In the genomic region with DNA sequence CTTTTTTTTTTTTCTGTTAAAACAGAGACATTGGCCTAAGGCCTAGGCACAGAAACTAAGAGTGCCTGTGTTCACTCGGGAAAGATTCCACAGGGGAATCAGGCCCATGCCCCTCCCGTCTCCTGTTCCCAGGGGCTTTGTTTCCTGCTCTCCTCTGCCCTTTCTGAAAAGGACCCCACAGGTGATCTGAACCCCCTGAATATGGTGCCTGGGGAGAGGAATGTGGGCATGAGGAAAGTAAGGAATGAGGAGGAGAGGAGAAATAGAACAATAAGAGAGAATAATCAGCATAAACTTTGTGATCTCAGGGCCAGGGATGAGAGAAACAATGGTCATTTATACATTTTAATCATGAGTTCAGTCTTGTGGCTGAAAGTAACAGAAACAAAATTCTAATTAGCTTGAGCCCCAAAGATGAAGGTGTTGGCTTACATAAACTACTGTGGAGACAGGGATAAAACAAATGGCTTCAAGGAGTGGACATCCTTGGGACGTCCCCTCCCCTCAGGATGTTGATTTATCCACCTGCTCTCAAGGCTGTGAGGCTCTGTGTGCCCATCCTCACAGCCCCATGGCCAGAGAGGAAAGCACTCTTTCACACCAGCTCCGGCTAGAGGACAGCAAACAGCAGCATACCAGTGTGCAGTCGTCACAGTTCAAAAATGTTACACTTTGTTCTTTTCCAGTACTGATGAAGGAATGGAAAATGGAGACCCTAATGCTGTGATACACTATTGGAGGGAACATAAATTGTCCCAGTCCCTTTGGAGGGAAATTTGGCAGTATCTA, we compare ENCODE assay signal across 14 cellular contexts. TPM values are rescaled to one million over a fixed set of nuclear protein-coding genes. Genes with fewer than 3 reads are reported as not detected.
DNase-seq lines count a peak whose midpoint lies in the region; ATAC-seq and TF ChIP-seq lines count a peak whose summit lies in the region.
"Had no signal": no experiment of that assay in that cellular context is flagged by ENCODE, and none has a peak within 500 bp of the region (broad histone marks: within the 10 kb centered on the region; RNA-seq: fewer than 3 reads in every experiment).

No MANE protein-coding gene starts in this region.

- ATAC-seq in GM23338: peak; percentile 24
- ATAC-seq: stimulated activated naive CD8-positive, alpha-beta T cell treated with anti-CD3 and anti-CD28 coated beads, Interleukin-15, amount 100 ng/mL, for 72 hours; T-helper 17 cell had no signal

- peaks cover 39% of the 10 kb centered on the region for H3K4me1 Mint-ChIP-seq in GM23338

- H2AFZ ChIP-seq in GM23338: peak overlapping the region; percentile 44; the same call in 1 of the 2 replicates
- H2AFZ ChIP-seq in smooth muscle cell (ENCODE audit: low read depth): peak overlapping the region; percentile 16

- H4K20me1 ChIP-seq in GM23338 (replicated peaks; ENCODE audit: insufficient read depth) (no peaks in the 10 kb centered on the region), smooth muscle cell (ENCODE audit: low read depth) (no peaks in the 10 kb centered on the region)

- H3K4me2 ChIP-seq in GM23338 (peak overlapping the region; percentile 9; the same call in 1 of the 2 replicates), smooth muscle cell (no peak overlapping the region)

- no peaks in the 10 kb centered on the region for H3K36me3 ChIP-seq in GM23338 (ENCODE audit: insufficient read depth)
- no peaks in the 10 kb centered on the region for H3K36me3 ChIP-seq in smooth muscle cell (ENCODE audit: low read depth)
- no peaks in the 10 kb centered on the region for H3K36me3 ChIP-seq in BE2C

- no peaks in the 10 kb centered on the region for H3K9me3 ChIP-seq in smooth muscle cell (replicated peaks; ENCODE audit: low read depth)
- H3K9me3 ChIP-seq in BE2C: no peaks in the 10 kb centered on the region

- DNase-seq in GM23338 (ENCODE audit: low spot score) (no peak), cardiac fibroblast (ENCODE audit: low read depth in 2 of 2) (peak; percentile 66 to 75), kidney glomerular epithelial cell (lab: John Stamatoyannopoulos, UW) (peak; percentile 52), smooth muscle cell (lab: John Stamatoyannopoulos, UW; ENCODE audit: unreplicated experiment) (no peak), GDM1 (lab: John Stamatoyannopoulos, UW) (no peak), NCI-H2196 treated with DMSO at 0.1 percent for 48 hours (lab: John Stamatoyannopoulos, UW; ENCODE audit: unreplicated experiment) (no peak), BE2C (no peak), cerebellar nuclear complex (lab: John Stamatoyannopoulos, UW) (no peak)
- DNase-seq: activated CD8-positive, alpha-beta memory T cell treated with anti-CD3 and anti-CD28 coated beads, Interleukin-2, amount 50 U/mL, for 4 hours; CD4-positive, alpha-beta memory T cell; Karpas-422; mesendoderm; stimulated activated naive CD8-positive, alpha-beta T cell treated with anti-CD3 and anti-CD28 coated beads, Interleukin-15, amount 100 ng/mL, for 72 hours; T-helper 17 cell had no signal

- H3K4me3 ChIP-seq in GM23338 (no peak overlapping the region), cardiac fibroblast (replicated peaks in 1 of 2; ENCODE audit: low read depth in 2 of 2, low read length in 2 of 2) (no peak overlapping the region), smooth muscle cell (no peak overlapping the region), BE2C (ENCODE audit: low read depth, low read length) (no peak overlapping the region)

- WGBS in smooth muscle cell (ENCODE audit: low lambda C conversion rate): 67% methylated on average over 5 of the region's 5 CpGs

- no peak overlapping the region for H3K27ac ChIP-seq in GM23338 (ENCODE audit: low read depth)
- H3K27ac ChIP-seq in smooth muscle cell (ENCODE audit: low read depth): no peak overlapping the region

- H3F3A ChIP-seq in GM23338 (replicated peaks; ENCODE audit: low read depth) (no peaks in the 10 kb centered on the region), smooth muscle cell (ENCODE audit: low read depth) (no peaks in the 10 kb centered on the region)

- H3K79me2 ChIP-seq in GM23338 (replicated peaks; ENCODE audit: insufficient read depth) (no peaks in the 10 kb centered on the region), smooth muscle cell (ENCODE audit: low read depth) (no peaks in the 10 kb centered on the region)

- H3K4me1 ChIP-seq in GM23338 (ENCODE audit: insufficient read depth) (peaks cover 17% of the 10 kb centered on the region), smooth muscle cell (ENCODE audit: low read depth) (peaks cover 12% of the 10 kb centered on the region), BE2C (peaks cover 11% of the 10 kb centered on the region)

- TF ChIP-seq CTCF in GM23338 (conservative IDR thresholded peaks at IDR 0.05; ENCODE audit: low read depth in 2 of 2) (no peak), cardiac fibroblast (IDR thresholded peaks at IDR 0.05; ENCODE audit: low read depth, low read length) (no peak), smooth muscle cell (IDR thresholded peaks at IDR 0.05; ENCODE audit: borderline replicate concordance, insufficient read depth, poor library complexity, severe bottlenecking) (no peak), BE2C (IDR thresholded peaks at IDR 0.05; ENCODE audit: low read depth, low read length) (no peak)

- no peaks in the 10 kb centered on the region for H3K9me3 Mint-ChIP-seq in GM23338
- H3K9me3 Mint-ChIP-seq: CD4-positive, alpha-beta memory T cell; stimulated activated naive CD8-positive, alpha-beta T cell treated with anti-CD3 and anti-CD28 coated beads, Interleukin-15, amount 100 ng/mL, for 72 hours had no signal

- H3K27ac Mint-ChIP-seq in GM23338: peak overlapping the region; percentile 19
- H3K27ac Mint-ChIP-seq: stimulated activated naive CD8-positive, alpha-beta T cell treated with anti-CD3 and anti-CD28 coated beads, Interleukin-15, amount 100 ng/mL, for 72 hours; T-helper 17 cell had no signal

- peak overlapping the region; percentile 0; the same call in 1 of the 3 replicates for H3K4me3 Mint-ChIP-seq in GM23338
- H3K4me3 Mint-ChIP-seq: CD4-positive, alpha-beta memory T cell; stimulated activated naive CD8-positive, alpha-beta T cell treated with anti-CD3 and anti-CD28 coated beads, Interleukin-15, amount 100 ng/mL, for 72 hours; T-helper 17 cell had no signal

- H3K27me3 Mint-ChIP-seq in GM23338 (ENCODE audit: insufficient read depth, low read depth, poor library complexity): peaks cover 3% of the 10 kb centered on the region

- H3K27me3 ChIP-seq in GM23338 (ENCODE audit: insufficient read depth): no peaks in the 10 kb centered on the region
- no peaks in the 10 kb centered on the region for H3K27me3 ChIP-seq in smooth muscle cell (ENCODE audit: low read depth)
- H3K27me3 ChIP-seq in BE2C: no peaks in the 10 kb centered on the region

- H3K9ac ChIP-seq in smooth muscle cell (ENCODE audit: low read depth): no peak overlapping the region

- no peaks in the 10 kb centered on the region for H3K9me2 ChIP-seq in GM23338 (ENCODE audit: insufficient read depth)

- H3K36me3 Mint-ChIP-seq in GM23338 (ENCODE audit: low read depth): no peaks in the 10 kb centered on the region
- H3K36me3 Mint-ChIP-seq: CD4-positive, alpha-beta memory T cell had no signal

TF ChIP-seq in GM23338, 12 proteins besides CTCF, POLR2A, EP300 and RAD21 (continues in another document):
- no peak for TF ChIP-seq CREB1 (CRISPR knock-in tag; IDR thresholded peaks at IDR 0.05; ENCODE audit: low read depth)
- TF ChIP-seq JUNB (IDR thresholded peaks at IDR 0.05; ENCODE audit: unreplicated experiment): no peak
- no peak for TF ChIP-seq EZH2phosphoT487 (IDR thresholded peaks at IDR 0.05; ENCODE audit: unreplicated experiment)
- TF ChIP-seq STAT1 (IDR thresholded peaks at IDR 0.05; ENCODE audit: unreplicated experiment): no peak
- TF ChIP-seq, protein P1, sequence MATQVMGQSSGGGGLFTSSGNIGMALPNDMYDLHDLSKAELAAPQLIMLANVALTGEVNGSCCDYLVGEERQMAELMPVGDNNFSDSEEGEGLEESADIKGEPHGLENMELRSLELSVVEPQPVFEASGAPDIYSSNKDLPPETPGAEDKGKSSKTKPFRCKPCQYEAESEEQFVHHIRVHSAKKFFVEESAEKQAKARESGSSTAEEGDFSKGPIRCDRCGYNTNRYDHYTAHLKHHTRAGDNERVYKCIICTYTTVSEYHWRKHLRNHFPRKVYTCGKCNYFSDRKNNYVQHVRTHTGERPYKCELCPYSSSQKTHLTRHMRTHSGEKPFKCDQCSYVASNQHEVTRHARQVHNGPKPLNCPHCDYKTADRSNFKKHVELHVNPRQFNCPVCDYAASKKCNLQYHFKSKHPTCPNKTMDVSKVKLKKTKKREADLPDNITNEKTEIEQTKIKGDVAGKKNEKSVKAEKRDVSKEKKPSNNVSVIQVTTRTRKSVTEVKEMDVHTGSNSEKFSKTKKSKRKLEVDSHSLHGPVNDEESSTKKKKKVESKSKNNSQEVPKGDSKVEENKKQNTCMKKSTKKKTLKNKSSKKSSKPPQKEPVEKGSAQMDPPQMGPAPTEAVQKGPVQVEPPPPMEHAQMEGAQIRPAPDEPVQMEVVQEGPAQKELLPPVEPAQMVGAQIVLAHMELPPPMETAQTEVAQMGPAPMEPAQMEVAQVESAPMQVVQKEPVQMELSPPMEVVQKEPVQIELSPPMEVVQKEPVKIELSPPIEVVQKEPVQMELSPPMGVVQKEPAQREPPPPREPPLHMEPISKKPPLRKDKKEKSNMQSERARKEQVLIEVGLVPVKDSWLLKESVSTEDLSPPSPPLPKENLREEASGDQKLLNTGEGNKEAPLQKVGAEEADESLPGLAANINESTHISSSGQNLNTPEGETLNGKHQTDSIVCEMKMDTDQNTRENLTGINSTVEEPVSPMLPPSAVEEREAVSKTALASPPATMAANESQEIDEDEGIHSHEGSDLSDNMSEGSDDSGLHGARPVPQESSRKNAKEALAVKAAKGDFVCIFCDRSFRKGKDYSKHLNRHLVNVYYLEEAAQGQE (IDR thresholded peaks at IDR 0.05; ENCODE audit: unreplicated experiment): no peak
- no peak for TF ChIP-seq NANOG (IDR thresholded peaks at IDR 0.05; ENCODE audit: borderline replicate concordance)
- TF ChIP-seq, protein P2, sequence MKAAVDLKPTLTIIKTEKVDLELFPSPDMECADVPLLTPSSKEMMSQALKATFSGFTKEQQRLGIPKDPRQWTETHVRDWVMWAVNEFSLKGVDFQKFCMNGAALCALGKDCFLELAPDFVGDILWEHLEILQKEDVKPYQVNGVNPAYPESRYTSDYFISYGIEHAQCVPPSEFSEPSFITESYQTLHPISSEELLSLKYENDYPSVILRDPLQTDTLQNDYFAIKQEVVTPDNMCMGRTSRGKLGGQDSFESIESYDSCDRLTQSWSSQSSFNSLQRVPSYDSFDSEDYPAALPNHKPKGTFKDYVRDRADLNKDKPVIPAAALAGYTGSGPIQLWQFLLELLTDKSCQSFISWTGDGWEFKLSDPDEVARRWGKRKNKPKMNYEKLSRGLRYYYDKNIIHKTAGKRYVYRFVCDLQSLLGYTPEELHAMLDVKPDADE (IDR thresholded peaks at IDR 0.05): no peak
- no peak for TF ChIP-seq ZNF331 (CRISPR knock-in tag; IDR thresholded peaks at IDR 0.05; ENCODE audit: low read depth)
- no peak for TF ChIP-seq EZH2 (IDR thresholded peaks at IDR 0.05; ENCODE audit: low read depth, unreplicated experiment)

RNA-seq across cellular contexts. Expression of gene MRPL33, which starts 46.4 kb away (rescaled TPM):
- total RNA-seq in GM23338 (2014; rRNA removed; shearing (Covaris generic)): 80.5 and 83.9 TPM in 2 replicates
- polyA plus RNA-seq in GM23338 (2016; fragmentation: Nextera tagmentation; extraction: Ambion mirVana) (292 and 310 TPM in 2 replicates), smooth muscle cell (192 and 193 TPM in 2 replicates)
- 94.5 and 142 TPM in 2 replicates for total RNA-seq in smooth muscle cell
- polyA plus RNA-seq in BE2C (2012; ENCODE audit: insufficient read depth, insufficient read length, low read depth): 153 TPM

Comparison
In these comparisons a context has a peak if more than half of its experiments do, and no peak if none do; other contexts are left out.
1. DNase-seq: peak in cardiac fibroblast (2 of 2) and kidney glomerular epithelial cell (single experiment); none in GM23338 (single experiment), smooth muscle cell (single experiment), GDM1 (single experiment), NCI-H2196 treated with DMSO at 0.1 percent for 48 hours (single experiment), BE2C (single experiment) and cerebellar nuclear complex (0 of 2).